8 cellular contexts compared by ENCODE assay signal in genomic region chr15:84981711-84982300, GRCh38. TPM values are rescaled to one million over a fixed set of nuclear protein-coding genes. Genes with fewer than 3 reads are reported as not detected.
DNase-seq lines count a peak whose midpoint lies in the region; ATAC-seq and TF ChIP-seq lines count a peak whose summit lies in the region.

PDE8A (plus strand) TSS chr15:84981856; CDS start chr15:84982163, 307 bp downstream.

- H3K27me3 ChIP-seq in ectodermal cell (ENCODE audit: control insufficient read depth, insufficient read depth, low read length, poor library complexity, severe bottlenecking) (peaks cover 73% of the 10 kb centered on the region), mesenchymal stem cell (ENCODE audit: control insufficient read depth in 1 of 2, insufficient read depth in 1 of 2, low read length in 2 of 2) (peaks cover 0 to 4% of the 10 kb centered on the region in 2 experiments)

- CTCF ChIA-PET in WTC11 (lab: Charles Lee): interaction anchor here (0.9 to 2.7 kb wide), 7 partner anchors 25 to 187 kb away, joined by 3 to 22 read pairs (median 10); no protein-coding TSS in a partner anchor

- peak within 1 kb of the TSS; percentile 91 for H3K4me2 ChIP-seq in mesenchymal stem cell (ENCODE audit: low read length, poor library complexity, severe bottlenecking)

- H2BK15ac ChIP-seq in mesenchymal stem cell (ENCODE audit: low read depth, poor library complexity, severe bottlenecking): peak within 1 kb of the TSS; percentile 85

- H3K4ac ChIP-seq in mesenchymal stem cell (ENCODE audit: low read depth in 1 of 2, low read length in 2 of 2): peak within 1 kb of the TSS; percentile 92 to 96

- H2BK120ac ChIP-seq in mesenchymal stem cell (ENCODE audit: low read depth, low read length): peak within 1 kb of the TSS; percentile 89

- peak within 1 kb of the TSS; percentile 90 to 94 for H3K18ac ChIP-seq in mesenchymal stem cell (ENCODE audit: low read depth in 1 of 2, low read length in 2 of 2)

- H3K79me1 ChIP-seq in mesenchymal stem cell (replicated peaks; ENCODE audit: low read length, poor library complexity, severe bottlenecking): peaks cover 4% of the 10 kb centered on the region

- DNase-seq in ELR (ENCODE audit: low read depth) (peak; percentile 59), WTC11 (ENCODE audit: low spot score) (peak; percentile 46), mesenchymal stem cell (peak; percentile 56), middle frontal gyrus (ENCODE audit: extremely low spot score, low spot score) (no peak)

- H3K4me1 ChIP-seq in ectodermal cell (ENCODE audit: control insufficient read depth, insufficient read depth, low read length) (peaks cover 3% of the 10 kb centered on the region), mesenchymal stem cell (ENCODE audit: control insufficient read depth, insufficient read depth, low read depth, low read length) (peaks cover 6% of the 10 kb centered on the region)

- H2AFZ ChIP-seq in mesenchymal stem cell (ENCODE audit: low read depth, low read length): peak within 1 kb of the TSS; percentile 96

- no peaks in the 10 kb centered on the region for H3K36me3 ChIP-seq in ectodermal cell (ENCODE audit: control insufficient read depth, insufficient read depth, low read length)
- no peaks in the 10 kb centered on the region for H3K36me3 ChIP-seq in mesenchymal stem cell (ENCODE audit: control insufficient read depth in 1 of 2, insufficient read depth in 2 of 2, low read depth in 1 of 2, low read length in 2 of 2)

- H3K14ac ChIP-seq in mesenchymal stem cell (ENCODE audit: low read length in 2 of 2): peak within 1 kb of the TSS; percentile 78 to 95

- H3K27ac ChIP-seq in ectodermal cell (ENCODE audit: insufficient read depth, low read depth, low read length, poor library complexity, severe bottlenecking): no peak within 1 kb of the TSS
- peak within 1 kb of the TSS; percentile 79 for H3K27ac ChIP-seq in mesenchymal stem cell (ENCODE audit: low read length, poor library complexity, severe bottlenecking)

- no peaks in the 10 kb centered on the region for H3K36me3 Mint-ChIP-seq in WTC11

- POLR2A ChIA-PET in WTC11 (lab: Charles Lee): interaction anchor here (0.6 to 2.0 kb wide), 2 partner anchors 27 to 1494 kb away, joined by 3 to 5 read pairs; no protein-coding TSS in a partner anchor

- H3K9ac ChIP-seq in mesenchymal stem cell (ENCODE audit: low read length): peak within 1 kb of the TSS; percentile 89

- H3K27me3 Mint-ChIP-seq in WTC11 (ENCODE audit: low read depth): peaks cover 54% of the 10 kb centered on the region

- H3K4me3 ChIP-seq in ectodermal cell (ENCODE audit: insufficient read depth, low read depth, low read length): peak within 1 kb of the TSS; percentile 78
- peak within 1 kb of the TSS; percentile 81 to 96 for H3K4me3 ChIP-seq in mesenchymal stem cell (ENCODE audit: insufficient read depth in 1 of 2, low read depth in 1 of 2, low read length in 2 of 2)

- 0 to 1% methylated on average over 95 of the region's 95 CpGs for WGBS in ectodermal cell, 2 experiments
- under 1% methylated on average over 34 of the region's 95 CpGs for WGBS in mesenchymal stem cell

- peak within 1 kb of the TSS; percentile 29 to 72 for H3K23ac ChIP-seq in mesenchymal stem cell (ENCODE audit: low read length in 2 of 2)

- ATAC-seq in GM21360 (IDR thresholded peaks at IDR 0.05; ENCODE audit: unreplicated experiment) (peak; percentile 17), HG03571 (IDR thresholded peaks at IDR 0.05; ENCODE audit: unreplicated experiment) (peak; percentile 21), WTC11 (peak; percentile 1; the same call in 1 of the 2 replicates)

- H4K91ac ChIP-seq in mesenchymal stem cell (ENCODE audit: low read length): peak within 1 kb of the TSS; percentile 91

- peaks cover 29% of the 10 kb centered on the region for H3K4me1 Mint-ChIP-seq in WTC11

- no peaks in the 10 kb centered on the region for H3K9me3 ChIP-seq in ectodermal cell (ENCODE audit: control insufficient read depth, low read length)
- H3K9me3 ChIP-seq in mesenchymal stem cell (ENCODE audit: control insufficient read depth, low read length): no peaks in the 10 kb centered on the region

- peak within 1 kb of the TSS; percentile 89 for H3K4me3 Mint-ChIP-seq in WTC11

- H3K9me3 Mint-ChIP-seq in WTC11: no peaks in the 10 kb centered on the region

- TF ChIP-seq CTCF in WTC11 (IDR thresholded peaks at IDR 0.05) (no peak), subcutaneous adipose tissue (IDR thresholded peaks at IDR 0.05; ENCODE audit: low read depth) (no peak)

- no peak within 1 kb of the TSS; the same call in 1 of the 2 replicates for H3K27ac Mint-ChIP-seq in WTC11

- no peak within 1 kb of the TSS for H2BK5ac ChIP-seq in mesenchymal stem cell (ENCODE audit: low read depth, low read length, poor library complexity, severe bottlenecking)

- H2BK12ac ChIP-seq in mesenchymal stem cell (ENCODE audit: low read length in 2 of 2): peak within 1 kb of the TSS; percentile 71 to 85

- no peak within 1 kb of the TSS for H2AK5ac ChIP-seq in mesenchymal stem cell (ENCODE audit: low read length, severe bottlenecking)

- peak within 1 kb of the TSS; percentile 81 for H4K8ac ChIP-seq in mesenchymal stem cell (ENCODE audit: low read length)

TF ChIP-seq in WTC11, 78 proteins besides CTCF, POLR2A, EP300 and RAD21:
- TF ChIP-seq ETV6 (CRISPR knock-in tag; IDR thresholded peaks at IDR 0.05) (0 out of 2 replicates have a peak, but pooled peaks have one; percentile 15), ZNF671 (CRISPR knock-in tag; IDR thresholded peaks at IDR 0.05) (no peak), TP53 (CRISPR knock-in tag; IDR thresholded peaks at IDR 0.05) (peak; percentile 42; the same call in 1 of the 2 replicates)

RNA-seq across cellular contexts. Expression of gene PDE8A, which starts in this region (rescaled TPM):
- 10.2 to 13.9 TPM (median 12.7 TPM) in 3 replicates for total RNA-seq in WTC11 (2021)
- 5.6 TPM for polyA plus RNA-seq in ectodermal cell (2013, experiment 1 of 4)
- 6.8 TPM for polyA plus RNA-seq in ectodermal cell (2013, experiment 2 of 4)
- 4.2 TPM for polyA plus RNA-seq in ectodermal cell (2013, experiment 3 of 4)
- polyA plus RNA-seq in ectodermal cell (2013, experiment 4 of 4): 5.4 TPM
- polyA plus RNA-seq in mesenchymal stem cell (2013, experiment 1 of 2): 35.2 TPM
- polyA plus RNA-seq in mesenchymal stem cell (2013, experiment 2 of 2): 34.9 TPM
- 100 to 1,000 TPM in 2 of 4 donors, 10 to 100 TPM in 2; 55.3 to 129 (median 99.3) TPM for total RNA-seq in subcutaneous adipose tissue
